In the genomic region with DNA sequence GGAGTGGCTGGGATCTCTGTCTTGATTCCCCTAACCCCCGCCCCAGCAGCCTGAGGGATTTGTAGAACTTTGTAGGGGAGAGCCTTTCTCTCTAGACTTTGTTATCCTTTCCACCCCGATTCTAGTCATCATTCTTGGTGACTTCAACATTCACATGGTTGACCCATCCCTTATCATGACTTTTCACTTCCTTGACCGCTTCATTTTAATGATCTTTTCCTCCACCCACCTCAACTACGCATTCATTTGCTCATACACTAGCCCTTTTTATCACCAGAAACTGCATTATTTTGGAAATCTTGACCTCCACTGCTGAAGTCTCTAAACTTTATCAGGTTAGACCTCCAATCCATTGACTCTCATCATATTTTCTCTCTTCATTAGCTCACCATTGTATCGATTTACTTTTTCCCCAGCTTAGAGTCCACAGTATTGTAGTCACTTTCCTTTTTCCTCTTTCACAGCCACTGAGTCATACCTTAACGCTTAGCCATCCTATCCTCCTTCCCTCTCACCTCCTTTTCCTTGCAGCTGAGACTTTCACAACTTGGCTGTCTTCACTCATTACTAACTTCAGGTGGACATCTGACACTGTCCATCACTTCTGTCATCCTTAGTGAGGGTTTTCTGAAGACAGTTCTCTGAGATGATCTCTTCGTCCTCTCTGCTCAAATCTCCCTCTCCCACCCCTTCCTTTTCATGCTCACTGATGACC, we compare ENCODE assay signal across 30 cellular contexts.
A peak's percentile ranks its signal among the peaks of the same experiment; 100 is the strongest.
DNase-seq lines count a peak whose midpoint lies in the region; ATAC-seq and TF ChIP-seq lines count a peak whose summit lies in the region.
"Had no signal": no experiment of that assay in that cellular context is flagged by ENCODE, and none has a peak within 500 bp of the region (broad histone marks: within the 10 kb centered on the region; RNA-seq: fewer than 3 reads in every experiment).

No MANE protein-coding gene starts in this region.

- DNase-seq in HFFc6, result no peak
- no peak for DNase-seq in SJSA1 (ENCODE audit: low read depth in 1 of 2, low spot score in 2 of 2)
- DNase-seq in iris pigment epithelial cell (ENCODE audit: low read depth), result peak; percentile 59
- DNase-seq in nephron progenitor cell, result no peak
- no peak for DNase-seq in natural killer cell
- DNase-seq in ureter (ENCODE audit: low spot score), result no peak
- DNase-seq in activated naive CD4-positive, alpha-beta T cell treated with anti-CD3 and anti-CD28 coated beads, Interleukin-2, amount 50 U/mL, for 72 hours (ENCODE audit: low spot score in 2 of 2), result no peak
- DNase-seq: activated CD8-positive, alpha-beta T cell treated with anti-CD3 and anti-CD28 coated beads for 36 hours; activated effector memory CD4-positive, alpha-beta T cell treated with Interleukin-2 at 50 U/mL for 16 hours; activated naive CD8-positive, alpha-beta T cell treated with anti-CD3 and anti-CD28 coated beads, Interleukin-2, amount 10 ng/mL, durations not matched to agents 7 days and 5 days; COR-L47; DMS79; effector CD4-positive, alpha-beta T cell; gastrocnemius medialis; hippocampal formation; KG1; MV-4-11; NCI-H146; NCI-H2171; NCI-H524 treated with DMSO at 0.1 percent for 48 hours; NK-92 treated with Interleukin-12 subunit alpha and Interleukin-12 subunit beta, amount 100 ng/mL, for 24 hours; SJCRH30; T-cell; transverse colon had no signal

- H3K79me2 ChIP-seq in ACC112 (ENCODE audit: control insufficient read depth, insufficient read depth, low read length, unreplicated experiment), result no peaks in the 10 kb centered on the region

- H3K36me3 Mint-ChIP-seq in HFFc6 (ENCODE audit: low read depth) (no peaks in the 10 kb centered on the region; the same call in 1 of the 2 replicates), nephron progenitor cell (ENCODE audit: low read depth) (no peaks in the 10 kb centered on the region), natural killer cell (no peaks in the 10 kb centered on the region)
- H3K36me3 Mint-ChIP-seq in activated naive CD4-positive, alpha-beta T cell treated with anti-CD3 and anti-CD28 coated beads, Interleukin-2, amount 50 U/mL, for 72 hours, result no peaks in the 10 kb centered on the region
- H3K36me3 Mint-ChIP-seq: activated naive CD8-positive, alpha-beta T cell treated with anti-CD3 and anti-CD28 coated beads, Interleukin-2, amount 10 ng/mL, durations not matched to agents 7 days and 5 days; T-cell had no signal

- H3K4me3 ChIP-seq in ACC112 (ENCODE audit: low read depth, low read length) (peak overlapping the region; percentile 42; the same call in 1 of the 2 replicates), SJSA1 (no peak overlapping the region)
- H3K4me3 ChIP-seq: gastrocnemius medialis, GM12878, prostate gland, SJCRH30, skin epidermis, transverse colon had no signal

- H3K36me3 ChIP-seq in ACC112 (ENCODE audit: insufficient read depth, low read length) (no peaks in the 10 kb centered on the region), SJSA1 (no peaks in the 10 kb centered on the region)
- H3K36me3 ChIP-seq: gastrocnemius medialis, prostate gland, SJCRH30, transverse colon had no signal

- TF ChIP-seq CTCF in HFFc6 (IDR thresholded peaks at IDR 0.05) (no peak), nephron progenitor cell (IDR thresholded peaks at IDR 0.05) (no peak), natural killer cell (IDR thresholded peaks at IDR 0.05) (no peak)

- H3K27ac Mint-ChIP-seq in HFFc6 (peak overlapping the region; percentile 81), nephron progenitor cell (no peak overlapping the region), natural killer cell (no peak overlapping the region)
- H3K27ac Mint-ChIP-seq in activated naive CD4-positive, alpha-beta T cell treated with anti-CD3 and anti-CD28 coated beads, Interleukin-2, amount 50 U/mL, for 72 hours, result no peak overlapping the region
- H3K27ac Mint-ChIP-seq: activated CD8-positive, alpha-beta T cell treated with anti-CD3 and anti-CD28 coated beads for 36 hours; activated naive CD8-positive, alpha-beta T cell treated with anti-CD3 and anti-CD28 coated beads, Interleukin-2, amount 10 ng/mL, durations not matched to agents 7 days and 5 days; B cell; T-cell had no signal

- H3K27me3 ChIP-seq in ACC112 (ENCODE audit: insufficient read depth, low read length), result no peaks in the 10 kb centered on the region
- H3K27me3 ChIP-seq in SJSA1 (replicated peaks), result no peaks in the 10 kb centered on the region
- H3K27me3 ChIP-seq: SJCRH30, transverse colon had no signal

- H3K9me3 Mint-ChIP-seq in HFFc6 (no peaks in the 10 kb centered on the region), nephron progenitor cell (peaks cover 39% of the 10 kb centered on the region), natural killer cell (no peaks in the 10 kb centered on the region)
- H3K9me3 Mint-ChIP-seq in activated naive CD4-positive, alpha-beta T cell treated with anti-CD3 and anti-CD28 coated beads, Interleukin-2, amount 50 U/mL, for 72 hours, result no peaks in the 10 kb centered on the region
- H3K9me3 Mint-ChIP-seq: activated CD8-positive, alpha-beta T cell treated with anti-CD3 and anti-CD28 coated beads for 36 hours; activated naive CD8-positive, alpha-beta T cell treated with anti-CD3 and anti-CD28 coated beads, Interleukin-2, amount 10 ng/mL, durations not matched to agents 7 days and 5 days; T-cell had no signal

- peaks cover 21% of the 10 kb centered on the region for H3K4me1 ChIP-seq in ACC112 (ENCODE audit: control insufficient read depth, insufficient read depth, low read length, unreplicated experiment)
- H3K4me1 ChIP-seq in SJSA1 (replicated peaks), result peaks cover 29% of the 10 kb centered on the region
- H3K4me1 ChIP-seq: gastrocnemius medialis, prostate gland, SJCRH30, transverse colon had no signal

- H3K27ac ChIP-seq in ACC112 (ENCODE audit: low read depth, low read length) (peak overlapping the region; percentile 89), SJSA1 (peak overlapping the region; percentile 85)
- H3K27ac ChIP-seq: gastrocnemius medialis, prostate gland, SJCRH30, skin epidermis, transverse colon had no signal

- intact Hi-C loops in natural killer cell (cut with micrococcal nuclease), result no loop called here

- no peaks in the 10 kb centered on the region for H3K9me3 ChIP-seq in SJSA1 (replicated peaks)
- H3K9me3 ChIP-seq: gastrocnemius medialis, prostate gland, SJCRH30, transverse colon had no signal

- H3K4me3 Mint-ChIP-seq in HFFc6 (peak overlapping the region; percentile 65), nephron progenitor cell (no peak overlapping the region), natural killer cell (no peak overlapping the region)
- H3K4me3 Mint-ChIP-seq: activated CD8-positive, alpha-beta T cell treated with anti-CD3 and anti-CD28 coated beads for 36 hours; activated naive CD8-positive, alpha-beta T cell treated with anti-CD3 and anti-CD28 coated beads, Interleukin-2, amount 10 ng/mL, durations not matched to agents 7 days and 5 days; B cell; T-cell had no signal

- no peak for ATAC-seq in natural killer cell
- ATAC-seq in activated naive CD4-positive, alpha-beta T cell treated with anti-CD3 and anti-CD28 coated beads, Interleukin-2, amount 50 U/mL, for 72 hours, result no peak
- ATAC-seq: activated CD8-positive, alpha-beta T cell treated with anti-CD3 and anti-CD28 coated beads for 36 hours; gastrocnemius medialis; GM12878; Panc1; T-cell had no signal

- H3K27me3 Mint-ChIP-seq in HFFc6 (ENCODE audit: insufficient read depth), result no peaks in the 10 kb centered on the region; the same call in 1 of the 2 replicates
- peaks cover 8% of the 10 kb centered on the region for H3K27me3 Mint-ChIP-seq in nephron progenitor cell (ENCODE audit: low read depth, poor library complexity)
- peaks cover 3 to 22% of the 10 kb centered on the region in 2 donors for H3K27me3 Mint-ChIP-seq in natural killer cell (ENCODE audit: low read depth in 2 of 2)
- H3K27me3 Mint-ChIP-seq: activated naive CD8-positive, alpha-beta T cell treated with anti-CD3 and anti-CD28 coated beads, Interleukin-2, amount 10 ng/mL, durations not matched to agents 7 days and 5 days had no signal

- peak overlapping the region; percentile 80 for H2AFZ ChIP-seq in ACC112 (ENCODE audit: low read length, unreplicated experiment)

- H3K4me1 Mint-ChIP-seq in HFFc6 (ENCODE audit: low read depth), result peaks cover 29% of the 10 kb centered on the region
- H3K4me1 Mint-ChIP-seq in nephron progenitor cell, result no peaks in the 10 kb centered on the region
- H3K4me1 Mint-ChIP-seq in natural killer cell, result no peaks in the 10 kb centered on the region
- H3K4me1 Mint-ChIP-seq: activated naive CD8-positive, alpha-beta T cell treated with anti-CD3 and anti-CD28 coated beads, Interleukin-2, amount 10 ng/mL, durations not matched to agents 7 days and 5 days; B cell; T-cell had no signal
